17 cellular contexts compared by ENCODE assay signal in genomic region chr2:66766582-66766981, GRCh38.
DNase-seq lines count a peak whose midpoint lies in the region; FAIRE-seq lines count a peak whose summit lies in the region.
"Had no signal": no experiment of that assay in that cellular context is flagged by ENCODE, and none has a peak within 500 bp of the region (broad histone marks: within the 10 kb centered on the region; RNA-seq: fewer than 3 reads in every experiment).

No MANE protein-coding gene starts in this region.

- peak; percentile 36 for FAIRE-seq in HTR-8/SVneo (lab: Jason Lieb, UNC)
- FAIRE-seq: A549, D721Med, G401.6, GM12891, GM19239 had no signal

- DNase-seq in SKM-1 treated with dmso at 0.1 percent for 144 hours (lab: John Stamatoyannopoulos, UW; ENCODE audit: unreplicated experiment), result peak; percentile 8
- no peak for DNase-seq in SKM-1 (lab: John Stamatoyannopoulos, UW; ENCODE audit: unreplicated experiment)
- no peak for DNase-seq in HTR-8/SVneo (ENCODE audit: insufficient read length, low spot score)
- DNase-seq in MV-4-11 (lab: John Stamatoyannopoulos, UW), result peak; percentile 13
- DNase-seq in NOMO-1 treated with DMSO at 0.1 percent for 48 hours (lab: John Stamatoyannopoulos, UW; ENCODE audit: unreplicated experiment), result no peak
- DNase-seq: AML-193; Caco-2; Calu3; CD4-positive, alpha-beta T cell; CD8-positive, alpha-beta T cell; DMS79 treated with DMSO at 0.1 percent for 48 hours; GF-D8 had no signal

Comparison
In these comparisons a context has a peak if more than half of its experiments do, and no peak if none do; other contexts are left out.
1. DNase-seq: peak in SKM-1 treated with dmso at 0.1 percent for 144 hours (single experiment) and MV-4-11 (single experiment); none in SKM-1 (single experiment), HTR-8/SVneo (single experiment) and NOMO-1 treated with DMSO at 0.1 percent for 48 hours (single experiment).